In genomic region chr10:103153302-103153759, GRCh38 we compare ENCODE assay signal across 1 cellular context.
A peak's percentile ranks its signal among the peaks of the same experiment; 100 is the strongest.
TF ChIP-seq lines count a peak whose summit lies in the region.

No MANE protein-coding gene starts in this region.

TF ChIP-seq in HepG2, 621 proteins besides CTCF, POLR2A, EP300 and RAD21 (continued from another document):
- peak; percentile 17; the same call in 1 of the 2 replicates for TF ChIP-seq SOX5 (CRISPR knock-in tag; IDR thresholded peaks at IDR 0.05; ENCODE audit: borderline replicate concordance)
- TF ChIP-seq, protein P1, sequence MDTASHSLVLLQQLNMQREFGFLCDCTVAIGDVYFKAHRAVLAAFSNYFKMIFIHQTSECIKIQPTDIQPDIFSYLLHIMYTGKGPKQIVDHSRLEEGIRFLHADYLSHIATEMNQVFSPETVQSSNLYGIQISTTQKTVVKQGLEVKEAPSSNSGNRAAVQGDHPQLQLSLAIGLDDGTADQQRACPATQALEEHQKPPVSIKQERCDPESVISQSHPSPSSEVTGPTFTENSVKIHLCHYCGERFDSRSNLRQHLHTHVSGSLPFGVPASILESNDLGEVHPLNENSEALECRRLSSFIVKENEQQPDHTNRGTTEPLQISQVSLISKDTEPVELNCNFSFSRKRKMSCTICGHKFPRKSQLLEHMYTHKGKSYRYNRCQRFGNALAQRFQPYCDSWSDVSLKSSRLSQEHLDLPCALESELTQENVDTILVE (CRISPR knock-in tag; IDR thresholded peaks at IDR 0.05), result 0 out of 2 replicates have a peak, but pooled peaks have one; percentile 29
- TF ChIP-seq ELF3 (CRISPR knock-in tag; IDR thresholded peaks at IDR 0.05), result peak; percentile 46; the same call in 1 of the 2 replicates
- peak; percentile 29; the same call in 1 of the 2 replicates for TF ChIP-seq NFIC (IDR thresholded peaks at IDR 0.05; ENCODE audit: low read length)
- TF ChIP-seq ARID5B (CRISPR knock-in tag; IDR thresholded peaks at IDR 0.05), result peak; percentile 56
- TF ChIP-seq ZNF44 (CRISPR knock-in tag; IDR thresholded peaks at IDR 0.05), result no peak
- TF ChIP-seq CREM (IDR thresholded peaks at IDR 0.05), result 0 out of 2 replicates have a peak, but pooled peaks have one; percentile 21
- no peak for TF ChIP-seq CREM (CRISPR knock-in tag; IDR thresholded peaks at IDR 0.05)
- peak; percentile 18; the same call in 1 of the 2 replicates for TF ChIP-seq ETV5 (CRISPR knock-in tag; IDR thresholded peaks at IDR 0.05; ENCODE audit: borderline replicate concordance)
- 0 out of 2 replicates have a peak, but pooled peaks have one; percentile 7 for TF ChIP-seq RXRB (CRISPR knock-in tag; IDR thresholded peaks at IDR 0.05; ENCODE audit: borderline replicate concordance)
- TF ChIP-seq MED1 (CRISPR knock-in tag; IDR thresholded peaks at IDR 0.05), result no peak
- no peak for TF ChIP-seq NR0B2 (CRISPR knock-in tag; IDR thresholded peaks at IDR 0.05)
- TF ChIP-seq RARA (CRISPR knock-in tag; IDR thresholded peaks at IDR 0.05), result peak; percentile 24; the same call in 1 of the 2 replicates
- TF ChIP-seq CBX5 (CRISPR knock-in tag; IDR thresholded peaks at IDR 0.05; ENCODE audit: borderline replicate concordance), result no peak
- no peak for TF ChIP-seq SRF (IDR thresholded peaks at IDR 0.05; ENCODE audit: low read depth, low read length)
- TF ChIP-seq SOX6 (IDR thresholded peaks at IDR 0.05), result no peak
- peak; percentile 84 for TF ChIP-seq SOX6 (CRISPR knock-in tag; IDR thresholded peaks at IDR 0.05)
- TF ChIP-seq PHF21A (CRISPR knock-in tag; IDR thresholded peaks at IDR 0.05), result 0 out of 2 replicates have a peak, but pooled peaks have one; percentile 29
- TF ChIP-seq NFRKB (IDR thresholded peaks at IDR 0.05), result no peak
- TF ChIP-seq GZF1 (CRISPR knock-in tag; IDR thresholded peaks at IDR 0.05), result no peak
- TF ChIP-seq, protein P2, sequence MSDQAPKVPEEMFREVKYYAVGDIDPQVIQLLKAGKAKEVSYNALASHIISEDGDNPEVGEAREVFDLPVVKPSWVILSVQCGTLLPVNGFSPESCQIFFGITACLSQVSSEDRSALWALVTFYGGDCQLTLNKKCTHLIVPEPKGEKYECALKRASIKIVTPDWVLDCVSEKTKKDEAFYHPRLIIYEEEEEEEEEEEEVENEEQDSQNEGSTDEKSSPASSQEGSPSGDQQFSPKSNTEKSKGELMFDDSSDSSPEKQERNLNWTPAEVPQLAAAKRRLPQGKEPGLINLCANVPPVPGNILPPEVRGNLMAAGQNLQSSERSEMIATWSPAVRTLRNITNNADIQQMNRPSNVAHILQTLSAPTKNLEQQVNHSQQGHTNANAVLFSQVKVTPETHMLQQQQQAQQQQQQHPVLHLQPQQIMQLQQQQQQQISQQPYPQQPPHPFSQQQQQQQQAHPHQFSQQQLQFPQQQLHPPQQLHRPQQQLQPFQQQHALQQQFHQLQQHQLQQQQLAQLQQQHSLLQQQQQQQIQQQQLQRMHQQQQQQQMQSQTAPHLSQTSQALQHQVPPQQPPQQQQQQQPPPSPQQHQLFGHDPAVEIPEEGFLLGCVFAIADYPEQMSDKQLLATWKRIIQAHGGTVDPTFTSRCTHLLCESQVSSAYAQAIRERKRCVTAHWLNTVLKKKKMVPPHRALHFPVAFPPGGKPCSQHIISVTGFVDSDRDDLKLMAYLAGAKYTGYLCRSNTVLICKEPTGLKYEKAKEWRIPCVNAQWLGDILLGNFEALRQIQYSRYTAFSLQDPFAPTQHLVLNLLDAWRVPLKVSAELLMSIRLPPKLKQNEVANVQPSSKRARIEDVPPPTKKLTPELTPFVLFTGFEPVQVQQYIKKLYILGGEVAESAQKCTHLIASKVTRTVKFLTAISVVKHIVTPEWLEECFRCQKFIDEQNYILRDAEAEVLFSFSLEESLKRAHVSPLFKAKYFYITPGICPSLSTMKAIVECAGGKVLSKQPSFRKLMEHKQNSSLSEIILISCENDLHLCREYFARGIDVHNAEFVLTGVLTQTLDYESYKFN (CRISPR knock-in tag; conservative IDR thresholded peaks at IDR 0.05), result peak; percentile 83
- peak; percentile 57; the same call in 1 of the 2 replicates for TF ChIP-seq SOX13 (IDR thresholded peaks at IDR 0.05)
- TF ChIP-seq SOX13 (CRISPR knock-in tag; conservative IDR thresholded peaks at IDR 0.05 in 1 of 2, IDR thresholded peaks at IDR 0.05 in 1 of 2), result peak in 1 of 2 experiments; percentile 72; a peak in 2 of 4 replicates
- peak; percentile 61 for TF ChIP-seq ASH2L (IDR thresholded peaks at IDR 0.05; ENCODE audit: insufficient read length, low read depth, low read length)
- no peak for TF ChIP-seq FOXP1 (IDR thresholded peaks at IDR 0.05)
- peak; percentile 66; the same call in 1 of the 2 replicates for TF ChIP-seq FOXP1 (CRISPR knock-in tag; IDR thresholded peaks at IDR 0.05)
- 0 out of 2 replicates have a peak, but pooled peaks have one; percentile 4 for TF ChIP-seq TCF7 (IDR thresholded peaks at IDR 0.05; ENCODE audit: low read depth)
- TF ChIP-seq FOXO1 (CRISPR knock-in tag; IDR thresholded peaks at IDR 0.05), result peak; percentile 20; the same call in 1 of the 2 replicates
- TF ChIP-seq SALL1 (CRISPR knock-in tag; IDR thresholded peaks at IDR 0.05), result peak; percentile 24; the same call in 1 of the 2 replicates
- peak; percentile 32; the same call in 1 of the 2 replicates for TF ChIP-seq BCL6 (CRISPR knock-in tag; IDR thresholded peaks at IDR 0.05)
- peak; percentile 30 for TF ChIP-seq SAP130 (CRISPR knock-in tag; IDR thresholded peaks at IDR 0.05; ENCODE audit: low read depth)
- TF ChIP-seq MLXIP (CRISPR knock-in tag; IDR thresholded peaks at IDR 0.05; ENCODE audit: borderline replicate concordance), result no peak
- peak; percentile 30; the same call in 1 of the 2 replicates for TF ChIP-seq ZFX (CRISPR knock-in tag; IDR thresholded peaks at IDR 0.05; ENCODE audit: low read depth)
- no peak for TF ChIP-seq TEAD3 (CRISPR knock-in tag; optimal IDR thresholded peaks at IDR 0.05; ENCODE audit: borderline replicate concordance)
- no peak for TF ChIP-seq CCDC6 (CRISPR knock-in tag; IDR thresholded peaks at IDR 0.05)
TF ChIP-seq in HepG2: peak in this region for 34.
